In genomic region chr12:109092484-109093021, GRCh38 we compare ENCODE assay signal across 8 cellular contexts. TPM values are rescaled to one million over a fixed set of nuclear protein-coding genes. Genes with fewer than 3 reads are reported as not detected.
A peak's percentile ranks its signal among the peaks of the same experiment; 100 is the strongest.
DNase-seq lines count a peak whose midpoint lies in the region; ATAC-seq and TF ChIP-seq lines count a peak whose summit lies in the region.

No MANE protein-coding gene starts in this region.

- WGBS in heart left ventricle, 4 donors, result 41 to 50% (median 45%) methylated on average over 6 of the region's 6 CpGs
- WGBS in adrenal gland, 4 donors, result 52 to 59% (median 58%) methylated on average over 6 of the region's 6 CpGs
- WGBS in lung, 2 donors, result 44 to 45% methylated on average over 6 of the region's 6 CpGs

- no peak for DNase-seq in heart left ventricle
- DNase-seq in left ventricle myocardium superior, result no peak
- DNase-seq in adrenal gland, result no peak
- DNase-seq in lung (ENCODE audit: low spot score), result no peak
- no peak for DNase-seq in vagina (ENCODE audit: extremely low spot score in 2 of 2)
- no peak for DNase-seq in ACHN

- in situ Hi-C loops in ACHN (cut with HindIII; ENCODE audit: low pct_ligation_motif_present, low pct_unique_long_range_greater_than_20kb, low sequenced_read_pairs), result no loop called here

- H3K9me3 ChIP-seq in heart left ventricle (no peaks in the 10 kb centered on the region), adrenal gland (replicated peaks in 1 of 3) (no peaks in the 10 kb centered on the region), lung (ENCODE audit: control insufficient read depth in 2 of 2, insufficient read depth in 1 of 2, low read length in 1 of 2) (no peaks in the 10 kb centered on the region), vagina (no peaks in the 10 kb centered on the region)

- peak overlapping the region; percentile 4 to 69 (median 58) for H3K4me3 ChIP-seq in heart left ventricle
- H3K4me3 ChIP-seq in adrenal gland, result peak overlapping the region in 2 of 4 donors; percentile 31 to 59
- H3K4me3 ChIP-seq in lung, result peak overlapping the region; percentile 62
- H3K4me3 ChIP-seq in vagina, result peak overlapping the region; percentile 58 to 60

- H3K27ac ChIP-seq in heart left ventricle, result peak overlapping the region in 9 of 12 donors; percentile 2 to 82 (median 53)
- H3K27ac ChIP-seq in adrenal gland, result peak overlapping the region in 3 of 5 donors; percentile 28 to 81 (median 42)
- H3K27ac ChIP-seq in lung (ENCODE audit: low read depth in 1 of 2, low read length in 1 of 2), result peak overlapping the region in 1 of 2 donors; percentile 50
- peak overlapping the region; percentile 69 for H3K27ac ChIP-seq in vagina

- ATAC-seq in heart left ventricle (no peak), left ventricle myocardium superior (no peak), lung (ENCODE audit: insufficient read depth, low FRiP score) (no peak), GM18505 (IDR thresholded peaks at IDR 0.05; ENCODE audit: unreplicated experiment) (no peak), GM21576 (IDR thresholded peaks at IDR 0.05; ENCODE audit: unreplicated experiment) (no peak)

- TF ChIP-seq CTCF in heart left ventricle (IDR thresholded peaks at IDR 0.05), result no peak
- no peak for TF ChIP-seq CTCF in adrenal gland (IDR thresholded peaks at IDR 0.05)
- TF ChIP-seq CTCF in lung (IDR thresholded peaks at IDR 0.05; ENCODE audit: control extremely low read depth, extremely low read depth), result no peak
- TF ChIP-seq CTCF in vagina (IDR thresholded peaks at IDR 0.05), result no peak

- intact Hi-C loops in heart left ventricle (cut with DNase I) (loop anchor here in 9 of 10 donors (1.0 to 10.0 kb wide), 15 partner anchors 40 to 530 kb away; partner anchors contain the start of genes ISCU (in 5 of the 9), SART3 (in 5 of the 9), DAO (in 2 of the 9) and SSH1 (in 1 of the 9)), left ventricle myocardium superior (cut with micrococcal nuclease) (no loop called here), adrenal gland (cut with DNase I) (no loop called here), vagina (cut with DNase I) (loop anchor here (10.0 kb wide), 1 partner anchor 238 kb away; the partner anchor contains the start of gene SSH1)

- no peaks in the 10 kb centered on the region for H3K27me3 ChIP-seq in heart left ventricle
- H3K27me3 ChIP-seq in adrenal gland, result no peaks in the 10 kb centered on the region
- no peaks in the 10 kb centered on the region for H3K27me3 ChIP-seq in lung (ENCODE audit: control insufficient read depth, insufficient read depth)
- H3K27me3 ChIP-seq in vagina, result no peaks in the 10 kb centered on the region

- TF ChIP-seq POLR2A in heart left ventricle (IDR thresholded peaks at IDR 0.05) (no peak), adrenal gland (IDR thresholded peaks at IDR 0.05) (no peak), vagina (IDR thresholded peaks at IDR 0.05) (no peak), GM18505 (IDR thresholded peaks at IDR 0.05; ENCODE audit: borderline replicate concordance, extremely low read depth, insufficient read depth, insufficient read length) (no peak)

- H3K36me3 ChIP-seq in heart left ventricle, result peaks cover 0 to 38% (median 23%) of the 10 kb centered on the region in 9 donors
- peaks cover 0 to 14% of the 10 kb centered on the region in 2 donors for H3K36me3 ChIP-seq in adrenal gland (replicated peaks in 1 of 2)
- H3K36me3 ChIP-seq in lung (ENCODE audit: control insufficient read depth in 2 of 2, insufficient read depth in 2 of 2, low read length in 2 of 2), result peaks cover 3 to 13% of the 10 kb centered on the region in 2 donors
- peaks cover 0 to 33% of the 10 kb centered on the region in 2 donors for H3K36me3 ChIP-seq in vagina

- H3K4me1 ChIP-seq in heart left ventricle (peaks cover 0 to 27% (median 21%) of the 10 kb centered on the region in 12 donors), adrenal gland (replicated peaks in 1 of 2) (peaks cover 14 to 24% of the 10 kb centered on the region in 2 donors), lung (ENCODE audit: control insufficient read depth in 2 of 2, insufficient read depth in 2 of 2, low read length in 2 of 2) (peaks cover 0 to 10% of the 10 kb centered on the region in 2 donors), vagina (peaks cover 33% of the 10 kb centered on the region)

RNA-seq across cellular contexts. Expression of gene ALKBH2, which starts 0.7 kb away (rescaled TPM):
- total RNA-seq in heart left ventricle, result 1 to 10 TPM; 5.1 to 9.4 (median 7.1) TPM
- 10 to 100 TPM; 16.8 to 18.0 TPM for polyA plus RNA-seq in heart left ventricle
- total RNA-seq in left ventricle myocardium superior, result 6.6 TPM
- total RNA-seq in adrenal gland, result 10 to 100 TPM in 6 of 8 donors, 1 to 10 TPM in 2; 4.2 to 19.9 (median 12.9) TPM
- 10 to 100 TPM; 18.3 to 43.6 (median 40.8) TPM for polyA plus RNA-seq in adrenal gland
- total RNA-seq in lung, result 10 to 100 TPM; 10.7 to 18.2 TPM
- 10 to 100 TPM; 20.0 to 42.5 TPM for polyA plus RNA-seq in lung
- total RNA-seq in vagina, result 14.5 TPM

RNA-seq across cellular contexts. Expression of gene UNG, which starts 4.8 kb away (rescaled TPM):
- total RNA-seq in heart left ventricle, result 10 to 100 TPM; 20.9 to 37.8 (median 25.3) TPM
- polyA plus RNA-seq in heart left ventricle, result 10 to 100 TPM; 14.5 to 27.8 TPM
- total RNA-seq in left ventricle myocardium superior, result 25.9 TPM
- total RNA-seq in adrenal gland, result 100 to 1,000 TPM in 3 of 8 donors, 10 to 100 TPM in 5; 55.9 to 135 (median 84.0) TPM
- polyA plus RNA-seq in adrenal gland, result 10 to 100 TPM; 52.5 to 74.2 (median 68.7) TPM
- total RNA-seq in lung, result 10 to 100 TPM; 17.2 to 17.8 TPM
- polyA plus RNA-seq in lung, result 10 to 100 TPM; 11.8 to 12.5 TPM
- total RNA-seq in vagina, result 29.2 TPM

RNA-seq across cellular contexts. Expression of gene ACACB, which starts 23.8 kb away (rescaled TPM):
- total RNA-seq in heart left ventricle, result 100 to 1,000 TPM in 6 of 9 donors, 10 to 100 TPM in 3; 77.3 to 176 (median 135) TPM
- polyA plus RNA-seq in heart left ventricle, result 100 to 1,000 TPM in 1 of 2 donors, 10 to 100 TPM in 1; 29.9 to 119 TPM
- total RNA-seq in left ventricle myocardium superior, result 177 TPM
- 100 to 1,000 TPM in 2 of 8 donors, 10 to 100 TPM in 6; 41.1 to 143 (median 74.0) TPM for total RNA-seq in adrenal gland
- polyA plus RNA-seq in adrenal gland, result 10 to 100 TPM; 35.5 to 87.0 (median 47.5) TPM
- total RNA-seq in lung, result 10 to 100 TPM; 22.0 to 24.5 TPM
- polyA plus RNA-seq in lung, result 10 to 100 TPM in 1 of 2 donors, 1 to 10 TPM in 1; 2.9 to 14.5 TPM
- total RNA-seq in vagina, result 130 TPM

RNA-seq across cellular contexts. Expression of gene USP30, which starts 40.2 kb away (rescaled TPM):
- total RNA-seq in heart left ventricle (10 to 100 TPM in 8 of 9 donors, 1 to 10 TPM in 1; 9.8 to 29.9 (median 16.7) TPM), left ventricle myocardium superior (13.6 TPM), adrenal gland (10 to 100 TPM; 22.0 to 36.1 (median 26.8) TPM), lung (10 to 100 TPM in 1 of 2 donors, 1 to 10 TPM in 1; 8.8 to 17.9 TPM), vagina (15.5 TPM)
- polyA plus RNA-seq in heart left ventricle (1 to 10 TPM; 7.1 to 7.2 TPM), adrenal gland (10 to 100 TPM in 2 of 3 donors, 1 to 10 TPM in 1; 9.3 to 28.0 (median 11.8) TPM), lung (1 to 10 TPM; 6.5 to 7.2 TPM)

Comparison
In these comparisons a context has a peak if more than half of its experiments do, and no peak if none do; other contexts are left out.
1. intact Hi-C loops: an anchor here in heart left ventricle (1.0 to 10.0 kb wide) and vagina (10.0 kb wide); none called in left ventricle myocardium superior and adrenal gland.